In genomic region chr2:19893520-19894134, GRCh38 we compare ENCODE assay signal across 12 cellular contexts. TPM values are rescaled to one million over a fixed set of nuclear protein-coding genes. Genes with fewer than 3 reads are reported as not detected.
DNase-seq lines count a peak whose midpoint lies in the region; ATAC-seq, FAIRE-seq and TF ChIP-seq lines count a peak whose summit lies in the region.
"Had no signal": no experiment of that assay in that cellular context is flagged by ENCODE, and none has a peak within 500 bp of the region (broad histone marks: within the 10 kb centered on the region; RNA-seq: fewer than 3 reads in every experiment).

No MANE protein-coding gene starts in this region.

- peak; percentile 89 for FAIRE-seq in GM18507 (lab: Jason Lieb, UNC)
- FAIRE-seq: frontal cortex had no signal

- DNase-seq in GM18507 (ENCODE audit: extremely low spot score, insufficient read length, low read depth) (no peak), amniotic epithelial cell (ENCODE audit: low read depth) (peak; percentile 12), NCI-H510A (lab: John Stamatoyannopoulos, UW) (no peak), mesothelial cell of epicardium (ENCODE audit: low spot score in 2 of 2, unreplicated experiment in 2 of 2) (no peak), coronary artery (ENCODE audit: low spot score) (no peak), iPS-NIHi11 (ENCODE audit: low spot score) (no peak)
- DNase-seq: activated CD8-positive, alpha-beta memory T cell treated with anti-CD3 and anti-CD28 coated beads for 24 hours; DMS53 had no signal

- H3K4me3 Mint-ChIP-seq in mesothelial cell of epicardium = no peak overlapping the region

- no peak overlapping the region for H3K27ac Mint-ChIP-seq in mesothelial cell of epicardium

- H3K36me3 Mint-ChIP-seq in mesothelial cell of epicardium = no peaks in the 10 kb centered on the region

- no peaks in the 10 kb centered on the region for H3K9me3 Mint-ChIP-seq in mesothelial cell of epicardium

- H3K27me3 Mint-ChIP-seq in mesothelial cell of epicardium (ENCODE audit: low read depth) = no peaks in the 10 kb centered on the region

- ATAC-seq in GM19463 (IDR thresholded peaks at IDR 0.05; ENCODE audit: unreplicated experiment) = peak; percentile 67
- peak; percentile 72 for ATAC-seq in HG02943 (IDR thresholded peaks at IDR 0.05; ENCODE audit: low read depth, unreplicated experiment)

- TF ChIP-seq CTCF in mesothelial cell of epicardium (IDR thresholded peaks at IDR 0.05; ENCODE audit: unreplicated experiment) (no peak), coronary artery (IDR thresholded peaks at IDR 0.05) (no peak)

- H3K4me1 Mint-ChIP-seq in mesothelial cell of epicardium = peaks cover 24% of the 10 kb centered on the region

- H3K27ac ChIP-seq in coronary artery = no peak overlapping the region
- H3K27ac ChIP-seq: SJSA1 had no signal

- H3K4me3 ChIP-seq in coronary artery = no peak overlapping the region
- H3K4me3 ChIP-seq: SJSA1 had no signal

RNA-seq across cellular contexts. Expression of gene TTC32, which starts 8.2 kb away (rescaled TPM):
- total RNA-seq in mesothelial cell of epicardium = 16.8 to 20.8 TPM (median 20.6 TPM) in 3 replicates
